In the genomic region with DNA sequence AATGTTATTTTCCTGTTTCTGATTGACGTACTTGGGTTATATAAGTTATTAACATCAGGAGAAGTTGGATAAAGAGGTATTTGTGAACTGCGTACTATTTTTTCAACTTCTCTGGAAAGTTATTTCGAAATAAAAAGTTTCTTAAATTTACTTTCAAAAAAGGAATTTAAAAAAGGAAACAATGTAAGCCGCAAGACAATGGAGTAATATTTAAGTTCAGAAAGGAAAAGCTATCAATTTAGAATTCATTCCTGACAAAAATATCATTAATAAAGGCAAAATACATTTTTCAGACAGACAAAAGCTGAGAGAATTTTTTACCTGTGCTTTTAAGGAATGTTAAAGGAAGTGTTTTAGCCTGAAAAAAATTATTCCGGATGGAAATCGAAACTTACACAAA, we compare ENCODE assay signal across 22 cellular contexts.
"Had no signal": no experiment of that assay in that cellular context is flagged by ENCODE, and none has a peak within 500 bp of the region (broad histone marks: within the 10 kb centered on the region; RNA-seq: fewer than 3 reads in every experiment).

No MANE protein-coding gene starts in this region.

- H3K4me3 Mint-ChIP-seq: activated CD8-positive, alpha-beta T cell treated with anti-CD3 and anti-CD28 coated beads for 36 hours; activated naive CD8-positive, alpha-beta T cell treated with anti-CD3 and anti-CD28 coated beads, Interleukin-2, amount 10 ng/mL, durations not matched to agents 7 days and 5 days; T-helper 1 cell treated with Interleukin-12 subunit alpha and Interleukin-12 subunit beta and Interleukin-4 antibody, amounts not matched to agents 30 μg/mL and 1 μg/mL, for 36 hours had no signal

- H3K27ac Mint-ChIP-seq: activated CD8-positive, alpha-beta T cell treated with anti-CD3 and anti-CD28 coated beads for 36 hours; activated naive CD8-positive, alpha-beta T cell treated with anti-CD3 and anti-CD28 coated beads, Interleukin-2, amount 10 ng/mL, durations not matched to agents 7 days and 5 days; T-helper 1 cell treated with Interleukin-12 subunit alpha and Interleukin-12 subunit beta and Interleukin-4 antibody, amounts not matched to agents 30 μg/mL and 1 μg/mL, for 36 hours had no signal

- H3K27me3 Mint-ChIP-seq: activated CD8-positive, alpha-beta T cell treated with anti-CD3 and anti-CD28 coated beads for 36 hours; activated naive CD8-positive, alpha-beta T cell treated with anti-CD3 and anti-CD28 coated beads, Interleukin-2, amount 10 ng/mL, durations not matched to agents 7 days and 5 days had no signal

- ATAC-seq: activated CD4-positive, CD25-positive, alpha-beta regulatory T cell treated with anti-CD3 and anti-CD28 coated beads, Interleukin-2, amount 50 U/mL, for 24 hours; activated CD8-positive, alpha-beta T cell treated with anti-CD3 and anti-CD28 coated beads for 36 hours; PC-3 had no signal

- H3K27me3 ChIP-seq: adrenal gland had no signal

- DNase-seq: activated CD4-positive, alpha-beta T cell treated with anti-CD3 and anti-CD28 coated beads for 4 hours; activated CD8-positive, alpha-beta memory T cell treated with anti-CD3 and anti-CD28 coated beads, Interleukin-2, amount 50 U/mL, for 48 hours; activated CD8-positive, alpha-beta T cell treated with anti-CD3 and anti-CD28 coated beads for 36 hours; activated naive CD4-positive, alpha-beta T cell treated with anti-CD3 and anti-CD28 coated beads, Interleukin-2, amount 50 U/mL, for 16 hours; activated naive CD8-positive, alpha-beta T cell treated with anti-CD3 and anti-CD28 coated beads, Interleukin-2, amount 10 ng/mL, durations not matched to agents 7 days and 5 days; activated T-cell treated with anti-CD3 and anti-CD28 coated beads, Interleukin-2, amount 50 U/mL, for 1 hour; adrenal gland; anterior cingulate cortex; caudate nucleus; Kasumi-1; MV-4-11; NCI-H1105; NCI-H1436; NCI-H1694 treated with DMSO at 0.1 percent for 48 hours; NCI-H2029 treated with DMSO at 0.1 percent for 48 hours; NCI-H510A treated with DMSO at 0.1 percent for 48 hours; NCI-H69; NK-92 treated with Interleukin-12 subunit alpha and Interleukin-12 subunit beta, amount 100 ng/mL, for 24 hours; PC-3; SHP77 treated with DMSO at 0.1 percent for 48 hours had no signal

- H3K4me3 ChIP-seq: adrenal gland had no signal

- H3K36me3 ChIP-seq: adrenal gland had no signal
